In genomic region chr22:17063372-17064106, GRCh38 we compare ENCODE assay signal across 18 cellular contexts. TPM values are rescaled to one million over a fixed set of nuclear protein-coding genes. Genes with fewer than 3 reads are reported as not detected.
A peak's percentile ranks its signal among the peaks of the same experiment; 100 is the strongest.
DNase-seq lines count a peak whose midpoint lies in the region; ATAC-seq and TF ChIP-seq lines count a peak whose summit lies in the region.
"Had no signal": no experiment of that assay in that cellular context is flagged by ENCODE, and none has a peak within 500 bp of the region (broad histone marks: within the 10 kb centered on the region; RNA-seq: fewer than 3 reads in every experiment).

No MANE protein-coding gene starts in this region.

- H3F3A ChIP-seq in Loucy (ENCODE audit: low read depth), result no peaks in the 10 kb centered on the region

- intact Hi-C loops in esophagus muscularis mucosa (cut with DNase I) (no loop called here), spleen (cut with DNase I; ENCODE audit: low total_unique reads) (no loop called here)

- H3K4me3 Mint-ChIP-seq in nephron, result peak overlapping the region in 1 of 3 experiments; percentile 6
- H3K4me3 Mint-ChIP-seq: activated CD4-positive, alpha-beta T cell treated with anti-CD3 and anti-CD28 coated beads, Interleukin-2, amount 10 ng/mL, durations not matched to agents 24 days and 14 days had no signal

- no peaks in the 10 kb centered on the region for H3K36me3 Mint-ChIP-seq in nephron (ENCODE audit: low read depth)
- H3K36me3 Mint-ChIP-seq: brain had no signal

- no peak for TF ChIP-seq POLR2A in esophagus muscularis mucosa (IDR thresholded peaks at IDR 0.05; ENCODE audit: low read depth)
- no peak for TF ChIP-seq POLR2A in spleen (IDR thresholded peaks at IDR 0.05)

- ATAC-seq in GM21360 (IDR thresholded peaks at IDR 0.05; ENCODE audit: unreplicated experiment), result no peak
- ATAC-seq in GM18517 (IDR thresholded peaks at IDR 0.05; ENCODE audit: unreplicated experiment), result no peak

- H3K36me3 ChIP-seq in BLaER1 (no peaks in the 10 kb centered on the region), Loucy (ENCODE audit: insufficient read depth, low read length) (no peaks in the 10 kb centered on the region), esophagus muscularis mucosa (no peaks in the 10 kb centered on the region), spleen (no peaks in the 10 kb centered on the region)

- H3K4me2 ChIP-seq in BLaER1 (peak overlapping the region; percentile 18; the same call in 1 of the 2 replicates), Loucy (ENCODE audit: low read depth, low read length, poor library complexity, severe bottlenecking) (peak overlapping the region; percentile 32)
- H3K4me2 ChIP-seq: PC-9 had no signal

- peaks cover 11% of the 10 kb centered on the region for H3K4me1 Mint-ChIP-seq in nephron

- H3K27ac Mint-ChIP-seq in nephron, result peak overlapping the region; percentile 63 to 91 (median 78)
- H3K27ac Mint-ChIP-seq: activated CD4-positive, alpha-beta T cell treated with anti-CD3 and anti-CD28 coated beads, Interleukin-2, amount 10 ng/mL, durations not matched to agents 24 days and 14 days had no signal

- H2AFZ ChIP-seq in Loucy (ENCODE audit: low read length), result 0 out of 2 replicates have a peak overlapping the region, but pooled peaks have one; percentile 53
- H2AFZ ChIP-seq: PC-9 had no signal

- H3K4me3 ChIP-seq in BLaER1 (no peak overlapping the region), Loucy (ENCODE audit: low read length, poor library complexity, severe bottlenecking) (no peak overlapping the region), esophagus muscularis mucosa (no peak overlapping the region), spleen (no peak overlapping the region)
- H3K4me3 ChIP-seq: PC-9 had no signal

- H3K27me3 ChIP-seq in BLaER1, result no peaks in the 10 kb centered on the region
- H3K27me3 ChIP-seq in Loucy (ENCODE audit: insufficient read depth, low read length, poor library complexity, severe bottlenecking), result no peaks in the 10 kb centered on the region
- no peaks in the 10 kb centered on the region for H3K27me3 ChIP-seq in esophagus muscularis mucosa
- peaks cover 0 to 11% (median 0%) of the 10 kb centered on the region in 7 donors for H3K27me3 ChIP-seq in spleen (replicated peaks in 1 of 7)

- no peaks in the 10 kb centered on the region for H3K9me2 ChIP-seq in Loucy (replicated peaks; ENCODE audit: low read depth, low read length)

- H4K20me1 ChIP-seq in BLaER1, result no peaks in the 10 kb centered on the region
- no peaks in the 10 kb centered on the region for H4K20me1 ChIP-seq in Loucy (ENCODE audit: insufficient read depth, low read length, poor library complexity, severe bottlenecking)

- no peak overlapping the region for H3K9ac ChIP-seq in BLaER1
- H3K9ac ChIP-seq in Loucy (ENCODE audit: low read depth, low read length, poor library complexity, severe bottlenecking), result no peak overlapping the region

- TF ChIP-seq CTCF in Loucy (conservative IDR thresholded peaks at IDR 0.05; ENCODE audit: low read length) (no peak), esophagus muscularis mucosa (IDR thresholded peaks at IDR 0.05) (no peak), nephron (IDR thresholded peaks at IDR 0.05; ENCODE audit: unreplicated experiment in 3 of 3) (no peak), spleen (IDR thresholded peaks at IDR 0.05 in 8 of 11, conservative IDR thresholded peaks at IDR 0.05 in 3 of 11) (no peak)

- no peak for TF ChIP-seq EP300 in esophagus muscularis mucosa (IDR thresholded peaks at IDR 0.05)

- H3K27me3 Mint-ChIP-seq in nephron (ENCODE audit: low read depth), result peaks cover 5% of the 10 kb centered on the region

- no peaks in the 10 kb centered on the region for H3K9me3 Mint-ChIP-seq in nephron
- H3K9me3 Mint-ChIP-seq: activated CD4-positive, alpha-beta T cell treated with anti-CD3 and anti-CD28 coated beads, Interleukin-2, amount 10 ng/mL, durations not matched to agents 24 days and 14 days; brain had no signal

- DNase-seq in esophagus muscularis mucosa (ENCODE audit: extremely low spot score) (no peak), spleen (no peak)
- DNase-seq in stimulated activated CD4-positive, alpha-beta T cell treated with anti-CD3 and anti-CD28 coated beads, Interleukin-2, amount 100 ng/mL, for 24 hours, result no peak
- DNase-seq: activated CD4-positive, alpha-beta T cell treated with anti-CD3 and anti-CD28 coated beads, Interleukin-2, amount 10 ng/mL, durations not matched to agents 24 days and 14 days; GOT3; mesendoderm; MM.1S; NCI-H2227 treated with DMSO at 0.1 percent for 48 hours; PC-9; T-helper 1 cell had no signal

- H3K27ac ChIP-seq in BLaER1 (no peak overlapping the region), esophagus muscularis mucosa (replicated peaks in 1 of 4) (peak overlapping the region in 3 of 4 donors; percentile 53 to 62 (median 59)), spleen (no peak overlapping the region)
- H3K27ac ChIP-seq: PC-9 had no signal

- WGBS in esophagus muscularis mucosa, result 38% methylated on average over 10 of the region's 10 CpGs
- 25 to 34% (median 30%) methylated on average over 10 of the region's 10 CpGs for WGBS in spleen, 5 donors

- H3K4me1 ChIP-seq in BLaER1, result peaks cover 32% of the 10 kb centered on the region
- H3K4me1 ChIP-seq in Loucy (ENCODE audit: insufficient read depth, low read length, poor library complexity, severe bottlenecking), result peaks cover 11% of the 10 kb centered on the region
- peaks cover 12 to 27% (median 25%) of the 10 kb centered on the region in 4 donors for H3K4me1 ChIP-seq in esophagus muscularis mucosa
- H3K4me1 ChIP-seq in spleen, result peaks cover 0 to 10% (median 2%) of the 10 kb centered on the region in 6 donors

- H3K9me3 ChIP-seq in BLaER1 (no peaks in the 10 kb centered on the region), Loucy (ENCODE audit: insufficient read depth, low read depth, low read length) (no peaks in the 10 kb centered on the region), esophagus muscularis mucosa (no peaks in the 10 kb centered on the region), spleen (no peaks in the 10 kb centered on the region)

- H3K79me2 ChIP-seq in Loucy (ENCODE audit: insufficient read depth, low read length), result no peaks in the 10 kb centered on the region

RNA-seq across cellular contexts. Expression of gene IL17RA, which starts 21.3 kb away (rescaled TPM):
- total RNA-seq in esophagus muscularis mucosa (10 to 100 TPM in 3 of 4 donors, 1 to 10 TPM in 1; 8.7 to 16.2 (median 14.0) TPM), spleen (100 to 1,000 TPM in 1 of 7 donors, 10 to 100 TPM in 6; 38.0 to 100 (median 56.6) TPM)
- polyA plus RNA-seq in spleen, result 1 to 10 TPM; 2.9 to 8.4 (median 5.0) TPM

RNA-seq across cellular contexts. Expression of gene GAB4, which starts 55.5 kb away (rescaled TPM):
- total RNA-seq in esophagus muscularis mucosa (not detected), spleen (under 1 TPM in 2 of 7 donors, not detected in 5; 0.25 to 0.46 TPM)
- polyA plus RNA-seq in spleen, result under 1 TPM in 1 of 3 donors, not detected in 2; 0.03 TPM
- total RNA-seq: activated CD4-positive, alpha-beta T cell treated with anti-CD3 and anti-CD28 coated beads, Interleukin-2, amount 10 ng/mL, durations not matched to agents 24 days and 14 days; omental fat pad; PC-9 had no signal
- polyA plus RNA-seq: BJ had no signal

RNA-seq across cellular contexts. Expression of gene TMEM121B, which starts 57.6 kb away (rescaled TPM):
- under 1 TPM; 0.32 to 0.50 (median 0.41) TPM for total RNA-seq in esophagus muscularis mucosa
- total RNA-seq in spleen, result 1 to 10 TPM in 3 of 7 donors, under 1 TPM in 4; 0.72 to 3.6 (median 0.98) TPM
- polyA plus RNA-seq in spleen, result under 1 TPM; 0.03 to 0.19 (median 0.15) TPM
- total RNA-seq: PC-9 had no signal

Comparison
In these comparisons a context has a peak if more than half of its experiments do, and no peak if none do; other contexts are left out.
1. H3K27ac ChIP-seq: peak in esophagus muscularis mucosa (3 of 4); none in BLaER1 (single experiment) and spleen (0 of 8).